1 cellular context compared by ENCODE assay signal in genomic region chr2:1739961-1740713, GRCh38.
TF ChIP-seq lines count a peak whose summit lies in the region.

No MANE protein-coding gene starts in this region.

TF ChIP-seq in H1, 55 proteins besides CTCF, POLR2A, EP300 and RAD21:
- TF ChIP-seq TCF12 (IDR thresholded peaks at IDR 0.05; ENCODE audit: low read depth, low read length) (no peak), CEBPB (IDR thresholded peaks at IDR 0.05; ENCODE audit: low read depth, low read length) (no peak), EGR1 (IDR thresholded peaks at IDR 0.05; ENCODE audit: borderline replicate concordance, low read depth, low read length) (no peak), CHD2 (IDR thresholded peaks at IDR 0.05; ENCODE audit: low read length) (no peak), ZNF274 (IDR thresholded peaks at IDR 0.05; ENCODE audit: borderline replicate concordance, extremely low read depth, low read length) (no peak), TEAD4 (IDR thresholded peaks at IDR 0.05; ENCODE audit: low read depth, low read length) (no peak), SIN3A (conservative IDR thresholded peaks at IDR 0.05 in 1 of 2, IDR thresholded peaks at IDR 0.05 in 1 of 2; ENCODE audit: low read depth in 1 of 2, low read length in 2 of 2) (no peak), HDAC6 (IDR thresholded peaks at IDR 0.05; ENCODE audit: low read depth, low read length) (no peak), CTBP2 (IDR thresholded peaks at IDR 0.05; ENCODE audit: borderline replicate concordance, insufficient read depth, insufficient read length, low read length) (no peak), TBP (IDR thresholded peaks at IDR 0.05; ENCODE audit: low read depth, low read length) (no peak), HDAC2 (IDR thresholded peaks at IDR 0.05; ENCODE audit: borderline replicate concordance in 1 of 2, low read depth in 2 of 2, low read length in 2 of 2) (no peak), GABPA (IDR thresholded peaks at IDR 0.05; ENCODE audit: borderline replicate concordance, insufficient read depth, low read length) (no peak), KDM1A (IDR thresholded peaks at IDR 0.05; ENCODE audit: borderline replicate concordance, low read length) (no peak), ASH2L (IDR thresholded peaks at IDR 0.05; ENCODE audit: low read length) (no peak)
